8 cellular contexts compared by ENCODE assay signal in the genomic region with DNA sequence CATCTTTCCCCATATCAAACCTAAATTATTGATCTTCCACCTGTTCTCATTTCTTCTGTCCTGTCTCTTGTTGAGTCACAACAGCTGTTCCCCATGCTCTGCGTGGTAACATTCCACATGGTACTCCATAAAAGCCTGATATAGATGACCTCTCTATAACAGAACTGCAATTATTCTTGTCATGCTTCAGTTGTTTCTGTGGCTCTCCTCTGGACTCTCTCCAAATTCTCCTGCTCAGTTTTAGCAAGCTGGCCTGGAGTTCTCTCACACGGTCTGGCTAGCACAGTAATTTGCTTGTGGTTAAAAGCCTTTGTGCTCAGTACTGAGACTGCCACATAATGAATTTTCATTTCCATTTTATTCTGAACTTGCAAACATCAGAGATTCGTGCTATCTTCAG. TPM values are rescaled to one million over a fixed set of nuclear protein-coding genes. Genes with fewer than 3 reads are reported as not detected.
A peak's percentile ranks its signal among the peaks of the same experiment; 100 is the strongest.
DNase-seq lines count a peak whose midpoint lies in the region; ATAC-seq and TF ChIP-seq lines count a peak whose summit lies in the region.

No MANE protein-coding gene starts in this region.

- no peaks in the 10 kb centered on the region for H3K27me3 Mint-ChIP-seq in endothelial cell (ENCODE audit: unreplicated experiment)

- H3K36me3 Mint-ChIP-seq in endothelial cell (ENCODE audit: low read depth, unreplicated experiment): peaks cover 4% of the 10 kb centered on the region

- DNase-seq in COLO668 (lab: John Stamatoyannopoulos, UW; ENCODE audit: unreplicated experiment): peak; percentile 46
- DNase-seq in RPMI8226: peak; percentile 76
- peak in 32 of 51 donors; percentile 1 to 58 (median 18) for DNase-seq in hypothalamus (lab: John Stamatoyannopoulos, UW)
- no peak for DNase-seq in stimulated activated CD4-positive, alpha-beta T cell treated with anti-CD3 and anti-CD28 coated beads, Interleukin-15, amount 100 ng/mL, for 24 hours
- DNase-seq in stimulated activated CD4-positive, alpha-beta T cell treated with anti-CD3 and anti-CD28 coated beads, Interleukin-2, amount 100 ng/mL, for 48 hours: no peak
- no peak for DNase-seq in endothelial cell (ENCODE audit: low spot score)

- ATAC-seq in HG02852 (IDR thresholded peaks at IDR 0.05; ENCODE audit: unreplicated experiment) (peak; percentile 53), HG02938 (IDR thresholded peaks at IDR 0.05; ENCODE audit: unreplicated experiment) (no peak)

- H3K9me3 Mint-ChIP-seq in endothelial cell (ENCODE audit: unreplicated experiment): no peaks in the 10 kb centered on the region

- H3K4me1 Mint-ChIP-seq in endothelial cell (ENCODE audit: unreplicated experiment): no peaks in the 10 kb centered on the region

- no peak overlapping the region for H3K27ac Mint-ChIP-seq in endothelial cell (ENCODE audit: unreplicated experiment)

- no peak for TF ChIP-seq CTCF in endothelial cell (IDR thresholded peaks at IDR 0.05; ENCODE audit: unreplicated experiment)

- no peak overlapping the region for H3K4me3 Mint-ChIP-seq in endothelial cell (ENCODE audit: unreplicated experiment)

RNA-seq across cellular contexts. Expression of gene LRRC39, which starts 10.6 kb away (rescaled TPM):
- total RNA-seq in endothelial cell (ENCODE audit: unreplicated experiment): 0.64 TPM

RNA-seq across cellular contexts. Expression of gene TRMT13, which starts 55.7 kb away (rescaled TPM):
- total RNA-seq in endothelial cell (ENCODE audit: unreplicated experiment): 10.5 TPM

RNA-seq across cellular contexts. Expression of gene SASS6, which starts 55.9 kb away (rescaled TPM):
- 6.1 TPM for total RNA-seq in endothelial cell (ENCODE audit: unreplicated experiment)

Comparison
In these comparisons a context has a peak if more than half of its experiments do, and no peak if none do; other contexts are left out.
1. DNase-seq: peak in COLO668 (single experiment), RPMI8226 (single experiment) and hypothalamus (32 of 51); none in stimulated activated CD4-positive, alpha-beta T cell treated with anti-CD3 and anti-CD28 coated beads, Interleukin-15, amount 100 ng/mL, for 24 hours (single experiment), stimulated activated CD4-positive, alpha-beta T cell treated with anti-CD3 and anti-CD28 coated beads, Interleukin-2, amount 100 ng/mL, for 48 hours (0 of 2) and endothelial cell (single experiment).